Comparison of ENCODE assay signal across 31 cellular contexts in genomic region chr13:80386592-80386991, GRCh38. TPM values are rescaled to one million over a fixed set of nuclear protein-coding genes. Genes with fewer than 3 reads are reported as not detected.
"Had no signal": no experiment of that assay in that cellular context is flagged by ENCODE, and none has a peak within 500 bp of the region (broad histone marks: within the 10 kb centered on the region; RNA-seq: fewer than 3 reads in every experiment).

No MANE protein-coding gene starts in this region.

- H3K4me3 ChIP-seq: adrenal gland, cardiac muscle cell had no signal

- H3K9me3 ChIP-seq: adrenal gland had no signal

- H3K36me3 ChIP-seq: adrenal gland, cardiac muscle cell had no signal

- FAIRE-seq: astrocyte, bronchial epithelial cell, TTC549 had no signal

- ATAC-seq: activated naive CD4-positive, alpha-beta T cell treated with anti-CD3 and anti-CD28 coated beads, Interleukin-2, amount 50 U/mL, for 72 hours; activated T-cell treated with anti-CD3 and anti-CD28 coated beads, Interleukin-2, amount 50 U/mL, for 4 hours; activated T-cell treated with anti-CD3 and anti-CD28 coated beads, Interleukin-2, amount 50 U/mL, for 72 hours; activated T-helper 17 cell treated with anti-CD3 and anti-CD28 coated beads, Interleukin-2, amount 50 U/mL, for 72 hours had no signal

- H3K4me1 ChIP-seq: adrenal gland had no signal

- DNase-seq: activated B cell treated with CpG ODN at 0.5 μM for 24 hours; activated CD4-positive, alpha-beta memory T cell treated with anti-CD3 and anti-CD28 coated beads for 36 hours; activated CD4-positive, alpha-beta T cell treated with anti-CD3 and anti-CD28 coated beads for 4 hours; activated CD4-positive, alpha-beta T cell treated with anti-CD3 and anti-CD28 coated beads, Interleukin-2, amount 10 ng/mL, durations not matched to agents 24 days and 14 days; activated CD4-positive, alpha-beta T cell treated with anti-CD3 and anti-CD28 coated beads, Interleukin-2, amount 50 U/mL, for 1 hour; activated CD4-positive, alpha-beta T cell treated with anti-CD3 and anti-CD28 coated beads, Interleukin-2, amount 50 U/mL, for 4 hours; activated CD4-positive, CD25-positive, alpha-beta regulatory T cell treated with anti-CD3 and anti-CD28 coated beads, Interleukin-2, amount 50 U/mL, for 72 hours; activated CD8-positive, alpha-beta memory T cell treated with anti-CD3 and anti-CD28 coated beads, Interleukin-2, amount 50 U/mL, for 4 hours; activated effector memory CD4-positive, alpha-beta T cell treated with anti-CD3 and anti-CD28 coated beads, Interleukin-2, amount 50 U/mL, for 16 hours; activated naive CD4-positive, alpha-beta T cell; activated naive CD4-positive, alpha-beta T cell treated with anti-CD3 and anti-CD28 coated beads for 36 hours; activated naive CD4-positive, alpha-beta T cell treated with anti-CD3 and anti-CD28 coated beads, Interleukin-2, amount 50 U/mL, for 16 hours; activated naive CD8-positive, alpha-beta T cell treated with anti-CD3 and anti-CD28 coated beads for 36 hours; activated T-cell treated with anti-CD3 and anti-CD28 coated beads for 4 hours; activated T-cell treated with anti-CD3 and anti-CD28 coated beads, Interleukin-2, amount 50 U/mL, for 1 hour; activated T-cell treated with anti-CD3 and anti-CD28 coated beads, Interleukin-2, amount 50 U/mL, for 4 hours; activated T-cell treated with anti-CD3 and anti-CD28 coated beads, Interleukin-2, amount 50 U/mL, for 72 hours; adrenal gland; amniotic stem cell; aorta; caudate nucleus; cerebellar nuclear complex; T-helper 1 cell; T-helper 9 cell had no signal

- H3K27ac ChIP-seq: adrenal gland, cardiac muscle cell, VCaP had no signal

- H3K27me3 ChIP-seq: adrenal gland, cardiac muscle cell had no signal

RNA-seq across cellular contexts. Expression of gene SPRY2, which starts 45.7 kb away (rescaled TPM):
- total RNA-seq: activated T-helper 17 cell treated with anti-CD3 and anti-CD28 coated beads, Interleukin-2, amount 50 U/mL, for 72 hours had no signal
